10 cellular contexts compared by ENCODE assay signal in the genomic region with DNA sequence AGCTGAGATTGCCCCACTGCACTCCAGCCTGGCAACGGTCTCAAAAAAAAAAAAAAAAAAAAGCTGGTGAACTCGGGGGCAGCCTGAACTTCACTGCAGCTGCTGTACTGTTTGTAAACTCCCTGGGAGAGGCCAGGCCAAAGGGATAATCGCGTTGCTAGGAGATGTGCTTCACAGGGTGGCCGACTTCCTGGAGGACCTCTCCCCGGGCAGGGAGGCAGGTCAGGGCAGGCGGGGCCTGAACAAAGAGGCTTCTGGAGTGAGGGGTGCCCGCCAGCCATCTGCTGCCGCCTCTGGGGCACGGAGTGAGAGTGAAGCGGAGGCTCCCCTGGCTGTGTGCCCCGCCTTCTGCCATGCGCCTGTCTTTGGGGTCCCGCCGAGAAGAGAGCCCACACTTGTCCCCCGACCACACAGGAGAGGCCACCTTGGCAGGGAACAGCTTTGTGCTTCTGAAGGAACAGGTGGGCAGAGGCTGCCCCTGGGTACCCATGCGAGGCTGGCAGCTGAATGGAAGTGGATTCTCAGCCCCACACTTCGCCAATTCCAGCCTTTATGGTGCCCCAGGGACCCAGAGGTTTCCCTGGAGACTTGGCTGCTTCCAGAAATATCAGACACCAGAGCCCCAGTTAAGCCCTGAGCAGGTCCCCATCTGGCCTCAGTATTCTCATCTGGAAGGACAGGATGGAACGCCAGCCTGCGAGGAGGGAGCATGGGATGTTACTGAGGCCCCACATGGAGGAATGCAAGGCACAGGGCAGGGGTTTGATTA. TPM values are rescaled to one million over a fixed set of nuclear protein-coding genes. Genes with fewer than 3 reads are reported as not detected.
A peak's percentile ranks its signal among the peaks of the same experiment; 100 is the strongest.
DNase-seq lines count a peak whose midpoint lies in the region; ATAC-seq, FAIRE-seq and TF ChIP-seq lines count a peak whose summit lies in the region.
"Had no signal": no experiment of that assay in that cellular context is flagged by ENCODE, and none has a peak within 500 bp of the region (broad histone marks: within the 10 kb centered on the region; RNA-seq: fewer than 3 reads in every experiment).

No MANE protein-coding gene starts in this region.

- H3K36me3 ChIP-seq in thoracic aorta = peaks cover 19% of the 10 kb centered on the region

- DNase-seq in NCI-H1417 treated with DMSO at 0.1 percent for 48 hours (lab: John Stamatoyannopoulos, UW) (peak; percentile 84), thoracic aorta (ENCODE audit: low spot score) (no peak), GM19238 (ENCODE audit: insufficient read length, low spot score) (no peak), activated T-cell treated with anti-CD3 and anti-CD28 coated beads for 4 hours (no peak)
- DNase-seq: effector CD4-positive, alpha-beta T cell had no signal

- no peaks in the 10 kb centered on the region for H3K9me3 Mint-ChIP-seq in activated T-helper 17 cell treated with anti-CD3 and anti-CD28 coated beads, Interleukin-2, amount 50 U/mL, for 72 hours

- H3K27me3 Mint-ChIP-seq in activated T-helper 17 cell treated with anti-CD3 and anti-CD28 coated beads, Interleukin-2, amount 50 U/mL, for 72 hours = no peaks in the 10 kb centered on the region

- H3K4me1 ChIP-seq in thoracic aorta (ENCODE audit: control insufficient read depth in 1 of 2, low read depth in 2 of 2) = peaks cover 20 to 78% of the 10 kb centered on the region in 2 donors

- peak overlapping the region; percentile 16 for H3K27ac Mint-ChIP-seq in activated T-helper 17 cell treated with anti-CD3 and anti-CD28 coated beads, Interleukin-2, amount 50 U/mL, for 72 hours

- H3K27ac ChIP-seq in thoracic aorta = peak overlapping the region; percentile 47 to 50

- H3K4me3 Mint-ChIP-seq in activated T-helper 17 cell treated with anti-CD3 and anti-CD28 coated beads, Interleukin-2, amount 50 U/mL, for 72 hours = no peak overlapping the region

- peaks cover 7% of the 10 kb centered on the region for H3K4me1 Mint-ChIP-seq in activated T-helper 17 cell treated with anti-CD3 and anti-CD28 coated beads, Interleukin-2, amount 50 U/mL, for 72 hours

- no peak for ATAC-seq in activated T-helper 17 cell treated with anti-CD3 and anti-CD28 coated beads, Interleukin-2, amount 50 U/mL, for 72 hours (replicated peaks)
- ATAC-seq in thoracic aorta (ENCODE audit: insufficient number of reproducible peaks, low FRiP score, low read depth) (no peak), GM18498 (IDR thresholded peaks at IDR 0.05; ENCODE audit: unreplicated experiment) (no peak), HG03039 (IDR thresholded peaks at IDR 0.05; ENCODE audit: unreplicated experiment) (no peak)

- no peak overlapping the region for H3K4me3 ChIP-seq in thoracic aorta

- no peaks in the 10 kb centered on the region for H3K27me3 ChIP-seq in thoracic aorta (replicated peaks; ENCODE audit: insufficient read depth)

- H3K36me3 Mint-ChIP-seq in activated T-helper 17 cell treated with anti-CD3 and anti-CD28 coated beads, Interleukin-2, amount 50 U/mL, for 72 hours (ENCODE audit: low read depth) = peaks cover 29% of the 10 kb centered on the region

- peak; percentile 47 for FAIRE-seq in islet of Langerhans (lab: Jason Lieb, UNC)
- FAIRE-seq: RCC 7860 had no signal

- no peak for TF ChIP-seq CTCF in thoracic aorta (IDR thresholded peaks at IDR 0.05)

- no peaks in the 10 kb centered on the region for H3K9me3 ChIP-seq in thoracic aorta

RNA-seq across cellular contexts. Expression of a gene that starts 29.6 kb away (rescaled TPM):
- total RNA-seq in activated T-helper 17 cell treated with anti-CD3 and anti-CD28 coated beads, Interleukin-2, amount 50 U/mL, for 72 hours = 10 to 100 TPM; 31.5 to 36.5 TPM
- total RNA-seq in thoracic aorta = 100 to 1,000 TPM; 134 to 254 TPM

RNA-seq across cellular contexts. Expression of a gene that starts 41.4 kb away (rescaled TPM):
- total RNA-seq in activated T-helper 17 cell treated with anti-CD3 and anti-CD28 coated beads, Interleukin-2, amount 50 U/mL, for 72 hours = 10 to 100 TPM; 15.7 to 58.8 TPM
- total RNA-seq in thoracic aorta = 100 to 1,000 TPM in 1 of 2 donors, 10 to 100 TPM in 1; 97.6 to 111 TPM
